8 cellular contexts compared by ENCODE assay signal in the genomic region with DNA sequence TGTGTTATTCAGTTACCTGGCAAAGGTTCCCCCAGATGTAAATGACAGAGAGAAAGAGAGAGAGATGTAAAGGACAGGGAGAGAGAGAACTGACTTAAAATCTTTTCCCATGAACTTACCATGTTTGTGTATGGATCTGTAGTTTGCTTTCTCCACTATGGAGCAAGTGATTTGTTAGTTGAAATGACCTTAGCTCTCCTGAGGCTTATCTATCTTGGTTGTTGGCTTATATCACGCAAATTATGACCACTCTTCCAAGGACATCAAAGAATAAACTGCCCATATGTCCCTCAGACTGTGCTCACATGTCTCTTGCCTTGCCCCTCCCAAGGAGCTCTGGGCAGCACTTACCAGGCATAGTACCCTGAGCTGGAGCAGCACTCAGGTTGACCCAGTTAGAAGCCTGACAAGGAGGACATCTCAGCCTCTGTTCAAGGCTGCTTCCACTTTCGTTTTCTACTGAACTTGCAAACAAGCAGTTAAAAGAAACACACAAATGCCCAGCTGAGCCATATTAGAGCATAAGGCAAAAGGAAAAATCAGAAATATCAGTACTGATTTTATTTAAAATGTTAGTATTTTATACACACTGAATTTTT.
DNase-seq lines count a peak whose midpoint lies in the region; ATAC-seq, FAIRE-seq and TF ChIP-seq lines count a peak whose summit lies in the region.

No MANE protein-coding gene starts in this region.

- no peak overlapping the region for H3K27ac ChIP-seq in GM23248

- WGBS in GM23248 (ENCODE audit: low coverage in 1 of 2, low lambda C conversion rate in 2 of 2, missing lambda C conversion rate in 2 of 2), 2 experiments, result 14 to 32% methylated on average over 2 of the region's 2 CpGs

- no peak overlapping the region for H2AFZ ChIP-seq in GM23248

- DNase-seq in GM23248 (peak; percentile 35), NCI-H2171 (lab: John Stamatoyannopoulos, UW) (peak; percentile 52), fibroblast of villous mesenchyme (ENCODE audit: low read depth) (peak; percentile 37), globus pallidus (ENCODE audit: low spot score) (no peak), H54 (ENCODE audit: insufficient read length, low spot score) (no peak), AG08395 (ENCODE audit: low spot score) (no peak), NCI-H187 (lab: John Stamatoyannopoulos, UW) (no peak)

- H3K4me2 ChIP-seq in GM23248 (ENCODE audit: unreplicated experiment), result no peak overlapping the region

- TF ChIP-seq CTCF in fibroblast of villous mesenchyme (IDR thresholded peaks at IDR 0.05; ENCODE audit: insufficient read depth, low read depth, low read length), result no peak

- H3K36me3 ChIP-seq in GM23248 (ENCODE audit: low read depth), result no peaks in the 10 kb centered on the region

- no peak for FAIRE-seq in H54 (lab: Jason Lieb, UNC)

- no peak overlapping the region for H3K9ac ChIP-seq in GM23248

- in situ Hi-C loops in GM23248 (cut with MboI), result no loop called here

- no peaks in the 10 kb centered on the region for H3K79me2 ChIP-seq in GM23248 (ENCODE audit: insufficient read depth)

- no peaks in the 10 kb centered on the region for H3F3A ChIP-seq in GM23248 (ENCODE audit: insufficient read depth)

- no peaks in the 10 kb centered on the region for H3K9me2 ChIP-seq in GM23248 (ENCODE audit: insufficient read depth)

- peak overlapping the region; percentile 36; the same call in 1 of the 2 replicates for H3K4me3 ChIP-seq in GM23248
- H3K4me3 ChIP-seq in fibroblast of villous mesenchyme (ENCODE audit: low read depth, low read length), result peak overlapping the region; percentile 29

- peak; percentile 64 for ATAC-seq in GM18508 (IDR thresholded peaks at IDR 0.05; ENCODE audit: insufficient read depth, unreplicated experiment)

- H3K9me3 ChIP-seq in GM23248 (ENCODE audit: low read depth), result no peaks in the 10 kb centered on the region

- H3K27me3 ChIP-seq in GM23248 (replicated peaks; ENCODE audit: insufficient read depth), result peaks cover 37% of the 10 kb centered on the region

- TF ChIP-seq POLR2A in H54 (IDR thresholded peaks at IDR 0.05; ENCODE audit: low read depth, low read length), result no peak

- no peaks in the 10 kb centered on the region for H3K4me1 ChIP-seq in GM23248 (ENCODE audit: insufficient read depth)

- no peaks in the 10 kb centered on the region for H4K20me1 ChIP-seq in GM23248 (ENCODE audit: insufficient read depth)

Comparison
In these comparisons a context has a peak if more than half of its experiments do, and no peak if none do; other contexts are left out.
1. DNase-seq: peak in GM23248 (single experiment), NCI-H2171 (single experiment) and fibroblast of villous mesenchyme (single experiment); none in globus pallidus (single experiment), H54 (single experiment), AG08395 (single experiment) and NCI-H187 (0 of 2).